ENCODE assay signal across 1 cellular context in the genomic region with DNA sequence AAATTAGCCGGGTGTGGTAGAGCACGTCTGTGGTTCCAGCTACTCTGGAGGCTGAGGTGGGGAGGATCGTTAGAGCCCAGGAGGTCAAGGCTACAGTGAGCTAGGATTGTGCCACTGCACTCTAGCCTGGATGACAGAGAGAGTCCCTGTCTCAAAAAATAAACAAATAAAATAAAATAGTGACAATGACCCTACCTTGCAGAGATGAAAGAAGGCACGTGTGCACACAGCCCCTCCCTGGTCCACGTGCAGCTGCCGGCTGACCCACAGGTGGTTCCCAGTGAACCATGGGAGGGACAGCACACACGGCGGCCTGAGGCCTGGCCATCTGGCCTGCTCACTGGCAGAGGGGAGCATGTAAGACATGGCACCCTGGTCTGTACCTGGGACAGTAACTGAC.
TF ChIP-seq lines count a peak whose summit lies in the region.

No MANE protein-coding gene starts in this region.

TF ChIP-seq in HepG2, 621 proteins besides CTCF, POLR2A, EP300 and RAD21 (continued from another document):
- TF ChIP-seq, protein P1, sequence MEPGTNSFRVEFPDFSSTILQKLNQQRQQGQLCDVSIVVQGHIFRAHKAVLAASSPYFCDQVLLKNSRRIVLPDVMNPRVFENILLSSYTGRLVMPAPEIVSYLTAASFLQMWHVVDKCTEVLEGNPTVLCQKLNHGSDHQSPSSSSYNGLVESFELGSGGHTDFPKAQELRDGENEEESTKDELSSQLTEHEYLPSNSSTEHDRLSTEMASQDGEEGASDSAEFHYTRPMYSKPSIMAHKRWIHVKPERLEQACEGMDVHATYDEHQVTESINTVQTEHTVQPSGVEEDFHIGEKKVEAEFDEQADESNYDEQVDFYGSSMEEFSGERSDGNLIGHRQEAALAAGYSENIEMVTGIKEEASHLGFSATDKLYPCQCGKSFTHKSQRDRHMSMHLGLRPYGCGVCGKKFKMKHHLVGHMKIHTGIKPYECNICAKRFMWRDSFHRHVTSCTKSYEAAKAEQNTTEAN (CRISPR knock-in tag; conservative IDR thresholded peaks at IDR 0.05), result 0 out of 2 replicates have a peak, but pooled peaks have one; percentile 45
- TF ChIP-seq ZFX (CRISPR knock-in tag; IDR thresholded peaks at IDR 0.05; ENCODE audit: low read depth), result peak; percentile 55; the same call in 1 of the 2 replicates
- TF ChIP-seq FOXP1 (IDR thresholded peaks at IDR 0.05), result no peak
- TF ChIP-seq FOXP1 (CRISPR knock-in tag; IDR thresholded peaks at IDR 0.05), result peak; percentile 66; the same call in 1 of the 2 replicates
- TF ChIP-seq LCORL (IDR thresholded peaks at IDR 0.05), result no peak
- 0 out of 2 replicates have a peak, but pooled peaks have one; percentile 19 for TF ChIP-seq LCORL (CRISPR knock-in tag; IDR thresholded peaks at IDR 0.05)
- TF ChIP-seq, protein P2, sequence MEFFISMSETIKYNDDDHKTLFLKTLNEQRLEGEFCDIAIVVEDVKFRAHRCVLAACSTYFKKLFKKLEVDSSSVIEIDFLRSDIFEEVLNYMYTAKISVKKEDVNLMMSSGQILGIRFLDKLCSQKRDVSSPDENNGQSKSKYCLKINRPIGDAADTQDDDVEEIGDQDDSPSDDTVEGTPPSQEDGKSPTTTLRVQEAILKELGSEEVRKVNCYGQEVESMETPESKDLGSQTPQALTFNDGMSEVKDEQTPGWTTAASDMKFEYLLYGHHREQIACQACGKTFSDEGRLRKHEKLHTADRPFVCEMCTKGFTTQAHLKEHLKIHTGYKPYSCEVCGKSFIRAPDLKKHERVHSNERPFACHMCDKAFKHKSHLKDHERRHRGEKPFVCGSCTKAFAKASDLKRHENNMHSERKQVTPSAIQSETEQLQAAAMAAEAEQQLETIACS (CRISPR knock-in tag; IDR thresholded peaks at IDR 0.05), result no peak
- no peak for TF ChIP-seq SOX6 (IDR thresholded peaks at IDR 0.05)
- peak; percentile 94 for TF ChIP-seq SOX6 (CRISPR knock-in tag; IDR thresholded peaks at IDR 0.05)
- TF ChIP-seq ZNF431 (CRISPR knock-in tag; IDR thresholded peaks at IDR 0.05; ENCODE audit: borderline replicate concordance, low read depth), result 0 out of 2 replicates have a peak, but pooled peaks have one; percentile 23
- peak; percentile 65 for TF ChIP-seq ZNF143 (CRISPR knock-in tag; IDR thresholded peaks at IDR 0.05)
- TF ChIP-seq ZNF317 (CRISPR knock-in tag; IDR thresholded peaks at IDR 0.05), result no peak
- TF ChIP-seq, protein P3, sequence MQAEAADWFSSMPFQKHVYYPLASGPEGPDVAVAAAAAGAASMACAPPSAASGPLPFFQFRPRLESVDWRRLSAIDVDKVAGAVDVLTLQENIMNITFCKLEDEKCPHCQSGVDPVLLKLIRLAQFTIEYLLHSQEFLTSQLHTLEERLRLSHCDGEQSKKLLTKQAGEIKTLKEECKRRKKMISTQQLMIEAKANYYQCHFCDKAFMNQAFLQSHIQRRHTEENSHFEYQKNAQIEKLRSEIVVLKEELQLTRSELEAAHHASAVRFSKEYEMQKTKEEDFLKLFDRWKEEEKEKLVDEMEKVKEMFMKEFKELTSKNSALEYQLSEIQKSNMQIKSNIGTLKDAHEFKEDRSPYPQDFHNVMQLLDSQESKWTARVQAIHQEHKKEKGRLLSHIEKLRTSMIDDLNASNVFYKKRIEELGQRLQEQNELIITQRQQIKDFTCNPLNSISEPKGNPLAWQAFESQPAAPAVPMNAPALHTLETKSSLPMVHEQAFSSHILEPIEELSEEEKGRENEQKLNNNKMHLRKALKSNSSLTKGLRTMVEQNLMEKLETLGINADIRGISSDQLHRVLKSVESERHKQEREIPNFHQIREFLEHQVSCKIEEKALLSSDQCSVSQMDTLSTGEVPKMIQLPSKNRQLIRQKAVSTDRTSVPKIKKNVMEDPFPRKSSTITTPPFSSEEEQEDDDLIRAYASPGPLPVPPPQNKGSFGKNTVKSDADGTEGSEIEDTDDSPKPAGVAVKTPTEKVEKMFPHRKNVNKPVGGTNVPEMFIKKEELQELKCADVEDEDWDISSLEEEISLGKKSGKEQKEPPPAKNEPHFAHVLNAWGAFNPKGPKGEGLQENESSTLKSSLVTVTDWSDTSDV (CRISPR knock-in tag; IDR thresholded peaks at IDR 0.05), result no peak
- TF ChIP-seq ZNF232 (CRISPR knock-in tag; IDR thresholded peaks at IDR 0.05; ENCODE audit: borderline replicate concordance), result peak; percentile 71; the same call in 1 of the 2 replicates
- 0 out of 2 replicates have a peak, but pooled peaks have one; percentile 31 for TF ChIP-seq PITX1 (CRISPR knock-in tag; IDR thresholded peaks at IDR 0.05)
- no peak for TF ChIP-seq ZNF644 (CRISPR knock-in tag; IDR thresholded peaks at IDR 0.05; ENCODE audit: low read depth)
- TF ChIP-seq, protein P4, sequence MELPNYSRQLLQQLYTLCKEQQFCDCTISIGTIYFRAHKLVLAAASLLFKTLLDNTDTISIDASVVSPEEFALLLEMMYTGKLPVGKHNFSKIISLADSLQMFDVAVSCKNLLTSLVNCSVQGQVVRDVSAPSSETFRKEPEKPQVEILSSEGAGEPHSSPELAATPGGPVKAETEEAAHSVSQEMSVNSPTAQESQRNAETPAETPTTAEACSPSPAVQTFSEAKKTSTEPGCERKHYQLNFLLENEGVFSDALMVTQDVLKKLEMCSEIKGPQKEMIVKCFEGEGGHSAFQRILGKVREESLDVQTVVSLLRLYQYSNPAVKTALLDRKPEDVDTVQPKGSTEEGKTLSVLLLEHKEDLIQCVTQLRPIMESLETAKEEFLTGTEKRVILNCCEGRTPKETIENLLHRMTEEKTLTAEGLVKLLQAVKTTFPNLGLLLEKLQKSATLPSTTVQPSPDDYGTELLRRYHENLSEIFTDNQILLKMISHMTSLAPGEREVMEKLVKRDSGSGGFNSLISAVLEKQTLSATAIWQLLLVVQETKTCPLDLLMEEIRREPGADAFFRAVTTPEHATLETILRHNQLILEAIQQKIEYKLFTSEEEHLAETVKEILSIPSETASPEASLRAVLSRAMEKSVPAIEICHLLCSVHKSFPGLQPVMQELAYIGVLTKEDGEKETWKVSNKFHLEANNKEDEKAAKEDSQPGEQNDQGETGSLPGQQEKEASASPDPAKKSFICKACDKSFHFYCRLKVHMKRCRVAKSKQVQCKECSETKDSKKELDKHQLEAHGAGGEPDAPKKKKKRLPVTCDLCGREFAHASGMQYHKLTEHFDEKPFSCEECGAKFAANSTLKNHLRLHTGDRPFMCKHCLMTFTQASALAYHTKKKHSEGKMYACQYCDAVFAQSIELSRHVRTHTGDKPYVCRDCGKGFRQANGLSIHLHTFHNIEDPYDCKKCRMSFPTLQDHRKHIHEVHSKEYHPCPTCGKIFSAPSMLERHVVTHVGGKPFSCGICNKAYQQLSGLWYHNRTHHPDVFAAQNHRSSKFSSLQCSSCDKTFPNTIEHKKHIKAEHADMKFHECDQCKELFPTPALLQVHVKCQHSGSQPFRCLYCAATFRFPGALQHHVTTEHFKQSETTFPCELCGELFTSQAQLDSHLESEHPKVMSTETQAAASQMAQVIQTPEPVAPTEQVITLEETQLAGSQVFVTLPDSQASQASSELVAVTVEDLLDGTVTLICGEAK (IDR thresholded peaks at IDR 0.05), result no peak
- TF ChIP-seq, protein P4 (CRISPR knock-in tag; IDR thresholded peaks at IDR 0.05), result no peak
- 0 out of 2 replicates have a peak, but pooled peaks have one; percentile 47 for TF ChIP-seq ZFP36L1 (CRISPR knock-in tag; IDR thresholded peaks at IDR 0.05)
- TF ChIP-seq, protein P5, sequence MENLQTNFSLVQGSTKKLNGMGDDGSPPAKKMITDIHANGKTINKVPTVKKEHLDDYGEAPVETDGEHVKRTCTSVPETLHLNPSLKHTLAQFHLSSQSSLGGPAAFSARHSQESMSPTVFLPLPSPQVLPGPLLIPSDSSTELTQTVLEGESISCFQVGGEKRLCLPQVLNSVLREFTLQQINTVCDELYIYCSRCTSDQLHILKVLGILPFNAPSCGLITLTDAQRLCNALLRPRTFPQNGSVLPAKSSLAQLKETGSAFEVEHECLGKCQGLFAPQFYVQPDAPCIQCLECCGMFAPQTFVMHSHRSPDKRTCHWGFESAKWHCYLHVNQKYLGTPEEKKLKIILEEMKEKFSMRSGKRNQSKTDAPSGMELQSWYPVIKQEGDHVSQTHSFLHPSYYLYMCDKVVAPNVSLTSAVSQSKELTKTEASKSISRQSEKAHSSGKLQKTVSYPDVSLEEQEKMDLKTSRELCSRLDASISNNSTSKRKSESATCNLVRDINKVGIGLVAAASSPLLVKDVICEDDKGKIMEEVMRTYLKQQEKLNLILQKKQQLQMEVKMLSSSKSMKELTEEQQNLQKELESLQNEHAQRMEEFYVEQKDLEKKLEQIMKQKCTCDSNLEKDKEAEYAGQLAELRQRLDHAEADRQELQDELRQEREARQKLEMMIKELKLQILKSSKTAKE (CRISPR knock-in tag; IDR thresholded peaks at IDR 0.05; ENCODE audit: borderline replicate concordance), result peak; percentile 12; the same call in 1 of the 2 replicates
- TF ChIP-seq MED1 (CRISPR knock-in tag; IDR thresholded peaks at IDR 0.05), result peak; percentile 51
- no peak for TF ChIP-seq ZNF367 (CRISPR knock-in tag; IDR thresholded peaks at IDR 0.05; ENCODE audit: borderline replicate concordance)
- TF ChIP-seq ZFY (CRISPR knock-in tag; IDR thresholded peaks at IDR 0.05), result peak; percentile 41; the same call in 1 of the 2 replicates
- peak; percentile 96 for TF ChIP-seq ARNTL (CRISPR knock-in tag; IDR thresholded peaks at IDR 0.05)
- 0 out of 2 replicates have a peak, but pooled peaks have one; percentile 31 for TF ChIP-seq ZNF670 (CRISPR knock-in tag; IDR thresholded peaks at IDR 0.05; ENCODE audit: borderline replicate concordance)
- peak; percentile 40; the same call in 1 of the 2 replicates for TF ChIP-seq NR2C2 (CRISPR knock-in tag; IDR thresholded peaks at IDR 0.05; ENCODE audit: borderline replicate concordance)
- no peak for TF ChIP-seq NR1H2 (CRISPR knock-in tag; IDR thresholded peaks at IDR 0.05; ENCODE audit: borderline replicate concordance, low read depth)
- TF ChIP-seq, protein P6, sequence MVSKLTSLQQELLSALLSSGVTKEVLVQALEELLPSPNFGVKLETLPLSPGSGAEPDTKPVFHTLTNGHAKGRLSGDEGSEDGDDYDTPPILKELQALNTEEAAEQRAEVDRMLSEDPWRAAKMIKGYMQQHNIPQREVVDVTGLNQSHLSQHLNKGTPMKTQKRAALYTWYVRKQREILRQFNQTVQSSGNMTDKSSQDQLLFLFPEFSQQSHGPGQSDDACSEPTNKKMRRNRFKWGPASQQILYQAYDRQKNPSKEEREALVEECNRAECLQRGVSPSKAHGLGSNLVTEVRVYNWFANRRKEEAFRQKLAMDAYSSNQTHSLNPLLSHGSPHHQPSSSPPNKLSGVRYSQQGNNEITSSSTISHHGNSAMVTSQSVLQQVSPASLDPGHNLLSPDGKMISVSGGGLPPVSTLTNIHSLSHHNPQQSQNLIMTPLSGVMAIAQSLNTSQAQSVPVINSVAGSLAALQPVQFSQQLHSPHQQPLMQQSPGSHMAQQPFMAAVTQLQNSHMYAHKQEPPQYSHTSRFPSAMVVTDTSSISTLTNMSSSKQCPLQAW (CRISPR knock-in tag; IDR thresholded peaks at IDR 0.05), result 0 out of 2 replicates have a peak, but pooled peaks have one; percentile 36
- 0 out of 2 replicates have a peak, but pooled peaks have one; percentile 36 for TF ChIP-seq TARDBP (CRISPR knock-in tag; IDR thresholded peaks at IDR 0.05)
- TF ChIP-seq SAP130 (CRISPR knock-in tag; IDR thresholded peaks at IDR 0.05; ENCODE audit: low read depth), result peak; percentile 72
- 0 out of 2 replicates have a peak, but pooled peaks have one; percentile 33 for TF ChIP-seq GATAD2A (CRISPR knock-in tag; IDR thresholded peaks at IDR 0.05)
- TF ChIP-seq, protein P7, sequence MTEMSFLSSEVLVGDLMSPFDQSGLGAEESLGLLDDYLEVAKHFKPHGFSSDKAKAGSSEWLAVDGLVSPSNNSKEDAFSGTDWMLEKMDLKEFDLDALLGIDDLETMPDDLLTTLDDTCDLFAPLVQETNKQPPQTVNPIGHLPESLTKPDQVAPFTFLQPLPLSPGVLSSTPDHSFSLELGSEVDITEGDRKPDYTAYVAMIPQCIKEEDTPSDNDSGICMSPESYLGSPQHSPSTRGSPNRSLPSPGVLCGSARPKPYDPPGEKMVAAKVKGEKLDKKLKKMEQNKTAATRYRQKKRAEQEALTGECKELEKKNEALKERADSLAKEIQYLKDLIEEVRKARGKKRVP (CRISPR knock-in tag; IDR thresholded peaks at IDR 0.05), result no peak
- peak; percentile 30 for TF ChIP-seq HNF4A (CRISPR knock-in tag; IDR thresholded peaks at IDR 0.05)
- TF ChIP-seq RXRA (CRISPR knock-in tag; IDR thresholded peaks at IDR 0.05), result peak; percentile 23
